Comparison of ENCODE assay signal across 1 cellular context in genomic region chr12:123232807-123233504, GRCh38.
TF ChIP-seq lines count a peak whose summit lies in the region.

TSS of gene MPHOSPH9 (minus strand) at chr12:123233141. CDS start at chr12:123230364, 2,777 bp downstream.
TSS of gene MTRFR (plus strand) at chr12:123233436. CDS start at chr12:123253675, 20,239 bp downstream.

TF ChIP-seq in SK-N-SH, 30 proteins besides CTCF, POLR2A, EP300 and RAD21 (continued from another document):
- TF ChIP-seq MAX (IDR thresholded peaks at IDR 0.05; ENCODE audit: low read depth), result peak; percentile 87
- no peak for TF ChIP-seq JUND (IDR thresholded peaks at IDR 0.05)
- TF ChIP-seq YY1 (IDR thresholded peaks at IDR 0.05; ENCODE audit: low read depth), result peak; percentile 13; the same call in 1 of the 2 replicates
- no peak for TF ChIP-seq RXRA (IDR thresholded peaks at IDR 0.05; ENCODE audit: borderline replicate concordance, low read depth)
- no peak for TF ChIP-seq MEF2A (IDR thresholded peaks at IDR 0.05; ENCODE audit: borderline replicate concordance, low read depth)
- TF ChIP-seq REST (IDR thresholded peaks at IDR 0.05; ENCODE audit: low read depth, low read length), result no peak
- no peak for TF ChIP-seq FOXJ3 (CRISPR knock-in tag; IDR thresholded peaks at IDR 0.05)
- TF ChIP-seq EZH2phosphoT487 (IDR thresholded peaks at IDR 0.05; ENCODE audit: borderline replicate concordance, low read depth), result no peak
TF ChIP-seq in SK-N-SH: peak in this region for 14.
